In genomic region chr18:12990662-12990976, GRCh38 we compare ENCODE assay signal across 1 cellular context.
TF ChIP-seq lines count a peak whose summit lies in the region.

No MANE protein-coding gene starts in this region.

TF ChIP-seq in K562, 482 proteins besides CTCF, POLR2A, EP300 and RAD21 (continued from another document):
- TF ChIP-seq NBN (IDR thresholded peaks at IDR 0.05; ENCODE audit: low read depth) (no peak), ZNF561 (CRISPR knock-in tag; conservative IDR thresholded peaks at IDR 0.05) (no peak), MEF2A (IDR thresholded peaks at IDR 0.05; ENCODE audit: control insufficient read depth, low read depth, low read length) (no peak), SOX6 (IDR thresholded peaks at IDR 0.05) (no peak), TGIF2 (CRISPR knock-in tag; IDR thresholded peaks at IDR 0.05) (no peak), CAMTA2 (CRISPR knock-in tag; conservative IDR thresholded peaks at IDR 0.05) (no peak), FIP1L1 (IDR thresholded peaks at IDR 0.05; ENCODE audit: low read depth, low read length, poor library complexity, severe bottlenecking) (no peak), KLF10 (CRISPR knock-in tag; IDR thresholded peaks at IDR 0.05) (no peak), ARID3A (IDR thresholded peaks at IDR 0.05; ENCODE audit: borderline replicate concordance, low read depth, low read length) (no peak), ZBTB2 (IDR thresholded peaks at IDR 0.05) (no peak), ZNF764 (CRISPR knock-in tag; IDR thresholded peaks at IDR 0.05; ENCODE audit: low read depth) (no peak), ZFX (CRISPR knock-in tag; IDR thresholded peaks at IDR 0.05) (no peak), NR3C1 (CRISPR knock-in tag; IDR thresholded peaks at IDR 0.05) (no peak), BMI1 (IDR thresholded peaks at IDR 0.05; ENCODE audit: low read length) (no peak), ZC3H4 (CRISPR knock-in tag; IDR thresholded peaks at IDR 0.05; ENCODE audit: borderline replicate concordance) (no peak), CBFA2T2 (conservative IDR thresholded peaks at IDR 0.05) (no peak), CHCHD3 (CRISPR knock-in tag; IDR thresholded peaks at IDR 0.05) (no peak)
